In the genomic region with DNA sequence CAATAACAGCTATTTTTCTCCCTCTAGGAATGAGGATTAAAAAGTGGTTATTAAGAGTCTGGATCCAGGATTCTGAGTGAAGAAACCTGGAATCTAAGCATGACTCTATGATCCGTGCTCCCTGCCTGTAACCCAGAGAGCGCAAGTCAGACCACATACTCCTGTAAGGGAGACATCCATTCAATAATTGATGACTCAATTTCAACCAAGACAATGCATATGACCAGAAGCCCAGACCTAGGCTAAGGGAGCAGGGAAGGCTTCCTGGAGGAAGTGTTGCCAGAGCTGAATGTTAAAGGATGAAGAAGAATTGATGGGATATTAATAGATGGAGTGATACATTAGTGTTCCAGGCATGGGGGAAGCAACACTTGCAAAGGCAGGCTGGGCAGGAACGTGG, we compare ENCODE assay signal across 23 cellular contexts. TPM values are rescaled to one million over a fixed set of nuclear protein-coding genes. Genes with fewer than 3 reads are reported as not detected.
DNase-seq lines count a peak whose midpoint lies in the region; ATAC-seq, FAIRE-seq and TF ChIP-seq lines count a peak whose summit lies in the region.
"Had no signal": no experiment of that assay in that cellular context is flagged by ENCODE, and none has a peak within 500 bp of the region (broad histone marks: within the 10 kb centered on the region; RNA-seq: fewer than 3 reads in every experiment).

No MANE protein-coding gene starts in this region.

- in situ Hi-C loops in GM23248 (cut with MboI) = no loop called here
- in situ Hi-C loops in astrocyte of the spinal cord (cut with HindIII; ENCODE audit: low sequenced_read_pairs) = no loop called here
- in situ Hi-C loops in transverse colon (cut with MboI; ENCODE audit: low pct_ligation_motif_present in 1 of 4, low pct_unique_long_range_greater_than_20kb in 1 of 4, low sequenced_read_pairs in 3 of 4) = no loop called here

- ATAC-seq in left lung (peak; percentile 5), HG02852 (IDR thresholded peaks at IDR 0.05; ENCODE audit: unreplicated experiment) (no peak)
- ATAC-seq: activated CD8-positive, alpha-beta T cell treated with anti-CD3 and anti-CD28 coated beads, Interleukin-2, amount 10 ng/mL, durations not matched to agents 7 days and 5 days; naive thymus-derived CD8-positive, alpha-beta T cell had no signal

- TF ChIP-seq POLR2A in transverse colon (IDR thresholded peaks at IDR 0.05) = no peak

- H3K27ac ChIP-seq in GM23248 (peak overlapping the region; percentile 89), left lung (peak overlapping the region in 1 of 2 donors; percentile 53), transverse colon (peak overlapping the region; percentile 5 to 69 (median 48)), kidney (ENCODE audit: low read depth in 2 of 2, low read length in 2 of 2) (no peak overlapping the region)
- H3K27ac ChIP-seq: ascending aorta, pancreas, thyroid gland had no signal

- peak overlapping the region; percentile 69 for H3K9ac ChIP-seq in GM23248
- no peak overlapping the region for H3K9ac ChIP-seq in kidney (ENCODE audit: low read length in 2 of 2)

- H3K36me3 ChIP-seq in GM23248 (ENCODE audit: low read depth) (no peaks in the 10 kb centered on the region), left lung (no peaks in the 10 kb centered on the region), transverse colon (no peaks in the 10 kb centered on the region), kidney (ENCODE audit: control insufficient read depth in 1 of 2, insufficient read depth in 2 of 2, low read length in 2 of 2) (no peaks in the 10 kb centered on the region)
- H3K36me3 ChIP-seq: ascending aorta, HAP-1, pancreas, thyroid gland had no signal

- H3F3A ChIP-seq in GM23248 (ENCODE audit: insufficient read depth) = peaks cover 40% of the 10 kb centered on the region

- H3K27me3 ChIP-seq in GM23248 (replicated peaks; ENCODE audit: insufficient read depth) = no peaks in the 10 kb centered on the region
- no peaks in the 10 kb centered on the region for H3K27me3 ChIP-seq in left lung
- no peaks in the 10 kb centered on the region for H3K27me3 ChIP-seq in transverse colon
- H3K27me3 ChIP-seq: ascending aorta, pancreas, thyroid gland had no signal

- no peak for TF ChIP-seq CTCF in astrocyte of the spinal cord (IDR thresholded peaks at IDR 0.05; ENCODE audit: low read depth, low read length)
- TF ChIP-seq CTCF in left lung (IDR thresholded peaks at IDR 0.05) = no peak
- TF ChIP-seq CTCF in transverse colon (IDR thresholded peaks at IDR 0.05) = no peak
- no peak for TF ChIP-seq CTCF in kidney (IDR thresholded peaks at IDR 0.05; ENCODE audit: borderline replicate concordance, extremely low read depth, insufficient read depth)

- H3K9me3 ChIP-seq in GM23248 (ENCODE audit: low read depth) (no peaks in the 10 kb centered on the region), left lung (no peaks in the 10 kb centered on the region), transverse colon (no peaks in the 10 kb centered on the region), kidney (ENCODE audit: control insufficient read depth in 1 of 2, low read length in 2 of 2) (no peaks in the 10 kb centered on the region)
- H3K9me3 ChIP-seq: ascending aorta, HAP-1, pancreas, thyroid gland had no signal

- no peak for TF ChIP-seq EP300 in transverse colon (IDR thresholded peaks at IDR 0.05; ENCODE audit: low read depth)

- no peaks in the 10 kb centered on the region for H4K20me1 ChIP-seq in GM23248 (ENCODE audit: insufficient read depth)

- peak overlapping the region; percentile 67 for H3K4me2 ChIP-seq in GM23248 (ENCODE audit: unreplicated experiment)

- no peak overlapping the region for H2AFZ ChIP-seq in GM23248

- H3K79me2 ChIP-seq in GM23248 (ENCODE audit: insufficient read depth) = no peaks in the 10 kb centered on the region

- intact Hi-C loops in left lung (cut with DNase I) (no loop called here), transverse colon (cut with DNase I; ENCODE audit: low total_unique reads) (no loop called here), kidney (cut with DNase I) (no loop called here)

- peaks cover 41% of the 10 kb centered on the region for H3K4me1 ChIP-seq in GM23248 (ENCODE audit: insufficient read depth)
- no peaks in the 10 kb centered on the region for H3K4me1 ChIP-seq in left lung
- H3K4me1 ChIP-seq in transverse colon = peaks cover 0 to 4% (median 0%) of the 10 kb centered on the region in 4 donors
- H3K4me1 ChIP-seq in kidney (ENCODE audit: control insufficient read depth in 1 of 2, insufficient read depth in 1 of 2, low read depth in 1 of 2, low read length in 2 of 2) = no peaks in the 10 kb centered on the region
- H3K4me1 ChIP-seq: HAP-1, pancreas, thyroid gland had no signal

- no peaks in the 10 kb centered on the region for H3K9me2 ChIP-seq in GM23248 (ENCODE audit: insufficient read depth)

- H3K4me3 ChIP-seq in GM23248 (no peak overlapping the region), astrocyte of the spinal cord (ENCODE audit: low read depth, low read length) (no peak overlapping the region), left lung (no peak overlapping the region), transverse colon (no peak overlapping the region), kidney (ENCODE audit: low read length in 2 of 2) (no peak overlapping the region)
- H3K4me3 ChIP-seq: ascending aorta, HAP-1, pancreas, thyroid gland had no signal

- no peak for FAIRE-seq in kidney (lab: Jason Lieb, UNC)
- FAIRE-seq: keratinocyte, pancreas, RCC 7860 had no signal

- peak; percentile 56 for DNase-seq in GM23248
- peak; percentile 5 for DNase-seq in astrocyte of the spinal cord (ENCODE audit: low read depth, low spot score)
- DNase-seq in left lung = no peak
- no peak for DNase-seq in transverse colon
- no peak for DNase-seq in kidney
- DNase-seq in activated naive CD4-positive, alpha-beta T cell treated with anti-CD3 and anti-CD28 coated beads, Interleukin-2, amount 50 U/mL, for 16 hours = no peak
- DNase-seq: activated CD4-positive, CD25-positive, alpha-beta regulatory T cell; activated CD8-positive, alpha-beta T cell treated with anti-CD3 and anti-CD28 coated beads, Interleukin-2, amount 10 ng/mL, durations not matched to agents 7 days and 5 days; activated naive CD4-positive, alpha-beta T cell; activated T-cell treated with anti-CD3 and anti-CD28 coated beads, Interleukin-2, amount 50 U/mL, for 1 hour; naive thymus-derived CD8-positive, alpha-beta T cell; NCI-H1105; NCI-H2081 treated with DMSO at 0.1 percent for 48 hours; pancreas; stimulated activated CD4-positive, alpha-beta T cell treated with anti-CD3 and anti-CD28 coated beads, Interleukin-1b, Interleukin-23, amount 100 ng/mL, for 48 hours; stimulated activated naive CD4-positive, alpha-beta T cell had no signal

- 54 to 57% methylated on average over 3 of the region's 3 CpGs for WGBS in GM23248 (ENCODE audit: low coverage in 1 of 2, low lambda C conversion rate in 2 of 2, missing lambda C conversion rate in 2 of 2), 2 experiments
- WGBS in transverse colon (ENCODE audit: low coverage in 1 of 2), 2 donors = 57 to 65% methylated on average over 2 to 3 of the region's 3 CpGs

RNA-seq across cellular contexts. Expression of a gene that starts 13.8 kb away (rescaled TPM):
- total RNA-seq in GM23248 (2014; rRNA removed; shearing (Covaris generic)) = 141 and 151 TPM in 2 replicates
- polyA plus RNA-seq in GM23248 (2016; fragmentation: Nextera tagmentation; extraction: Ambion mirVana) (119 and 120 TPM in 2 replicates), kidney (ENCODE audit: insufficient read depth, low read depth, low replicate concordance) (2.4 TPM)
- total RNA-seq in left lung (10 to 100 TPM in 1 of 2 donors, under 1 TPM in 1; 0.65 to 14.4 TPM), transverse colon (10 to 100 TPM in 2 of 4 donors, 1 to 10 TPM in 2; 4.0 to 13.5 (median 10.4) TPM), kidney (2.2 TPM)
- total RNA-seq: activated CD8-positive, alpha-beta T cell treated with anti-CD3 and anti-CD28 coated beads, Interleukin-2, amount 10 ng/mL, durations not matched to agents 7 days and 5 days; naive thymus-derived CD8-positive, alpha-beta T cell; NCI-H460 had no signal
- polyA plus RNA-seq: naive thymus-derived CD8-positive, alpha-beta T cell had no signal

Comparison
In these comparisons a context has a peak if more than half of its experiments do, and no peak if none do; other contexts are left out.
1. DNase-seq: peak in GM23248 (single experiment) and astrocyte of the spinal cord (single experiment); none in left lung (0 of 2), transverse colon (single experiment), kidney (single experiment) and activated naive CD4-positive, alpha-beta T cell treated with anti-CD3 and anti-CD28 coated beads, Interleukin-2, amount 50 U/mL, for 16 hours (single experiment).
2. H3K27ac ChIP-seq: peak in GM23248 (single experiment) and transverse colon (4 of 4); none in kidney (0 of 2).